ENCODE assay signal across 1 cellular context in genomic region chr2:108719149-108720044, GRCh38.
TF ChIP-seq lines count a peak whose summit lies in the region.

TSS of gene RANBP2 (plus strand) at chr2:108719482. CDS start at chr2:108719607, 125 bp downstream.

TF ChIP-seq in HepG2, 621 proteins besides CTCF, POLR2A, EP300 and RAD21 (continued from another document and continues in another):
- TF ChIP-seq ZFY (CRISPR knock-in tag; IDR thresholded peaks at IDR 0.05): peak; percentile 98
- peak; percentile 95 for TF ChIP-seq ETV6 (CRISPR knock-in tag; conservative IDR thresholded peaks at IDR 0.05)
- peak; percentile 95 for TF ChIP-seq ZNF276 (CRISPR knock-in tag; IDR thresholded peaks at IDR 0.05; ENCODE audit: low read depth)
- peak; percentile 70 for TF ChIP-seq ZSCAN20 (CRISPR knock-in tag; IDR thresholded peaks at IDR 0.05; ENCODE audit: borderline replicate concordance)
- TF ChIP-seq ZNF556 (CRISPR knock-in tag; IDR thresholded peaks at IDR 0.05; ENCODE audit: borderline replicate concordance): peak; percentile 98
- TF ChIP-seq ZNF329 (CRISPR knock-in tag; IDR thresholded peaks at IDR 0.05; ENCODE audit: low read depth): no peak
- peak; percentile 88 for TF ChIP-seq ZNF263 (CRISPR knock-in tag; IDR thresholded peaks at IDR 0.05)
- peak; percentile 98 for TF ChIP-seq IRF2 (CRISPR knock-in tag; IDR thresholded peaks at IDR 0.05)
- peak; percentile 87; the same call in 1 of the 2 replicates for TF ChIP-seq ZNF530 (CRISPR knock-in tag; IDR thresholded peaks at IDR 0.05; ENCODE audit: low read depth)
- peak; percentile 78 for TF ChIP-seq HCFC1 (IDR thresholded peaks at IDR 0.05; ENCODE audit: low read depth, low read length)
- TF ChIP-seq HMG20A (CRISPR knock-in tag; IDR thresholded peaks at IDR 0.05; ENCODE audit: borderline replicate concordance): peak; percentile 53; the same call in 1 of the 2 replicates
- peak; percentile 96 for TF ChIP-seq THAP11 (CRISPR knock-in tag; IDR thresholded peaks at IDR 0.05)
- TF ChIP-seq NR2F2 (IDR thresholded peaks at IDR 0.05; ENCODE audit: borderline replicate concordance, low read depth): no peak; the same call in 1 of the 2 replicates
- peak; percentile 100 for TF ChIP-seq KMT2A (CRISPR knock-in tag; IDR thresholded peaks at IDR 0.05)
- TF ChIP-seq SMAD1 (CRISPR knock-in tag; IDR thresholded peaks at IDR 0.05; ENCODE audit: borderline replicate concordance, low read depth): peak; percentile 97
- TF ChIP-seq ARHGAP35 (CRISPR knock-in tag; IDR thresholded peaks at IDR 0.05; ENCODE audit: borderline replicate concordance): peak; percentile 95
- TF ChIP-seq TGIF2 (CRISPR knock-in tag; IDR thresholded peaks at IDR 0.05): peak; percentile 83
- peak; percentile 91; the same call in 1 of the 2 replicates for TF ChIP-seq ZNF891 (CRISPR knock-in tag; IDR thresholded peaks at IDR 0.05)
- peak; percentile 39; the same call in 1 of the 2 replicates for TF ChIP-seq ZNF24 (IDR thresholded peaks at IDR 0.05)
- no peak for TF ChIP-seq PHB2 (IDR thresholded peaks at IDR 0.05; ENCODE audit: partially characterized antibody)
- TF ChIP-seq MBNL3 (CRISPR knock-in tag; conservative IDR thresholded peaks at IDR 0.05): no peak
- no peak for TF ChIP-seq HNRNPH1 (optimal IDR thresholded peaks at IDR 0.05; ENCODE audit: low read depth, low read length)
- TF ChIP-seq IKZF4 (CRISPR knock-in tag; IDR thresholded peaks at IDR 0.05; ENCODE audit: borderline replicate concordance, low read depth, not compliant biosample characterization): peak; percentile 96
- TF ChIP-seq HES4 (CRISPR knock-in tag; IDR thresholded peaks at IDR 0.05; ENCODE audit: borderline replicate concordance): peak; percentile 98
- TF ChIP-seq TAF1 (CRISPR knock-in tag; IDR thresholded peaks at IDR 0.05): peak; percentile 98
- peak; percentile 99 for TF ChIP-seq FOXC1 (CRISPR knock-in tag; IDR thresholded peaks at IDR 0.05; ENCODE audit: borderline replicate concordance)
- peak; percentile 98 for TF ChIP-seq ZFX (CRISPR knock-in tag; IDR thresholded peaks at IDR 0.05; ENCODE audit: low read depth)
- peak; percentile 72; the same call in 1 of the 2 replicates for TF ChIP-seq ETV5 (CRISPR knock-in tag; IDR thresholded peaks at IDR 0.05; ENCODE audit: borderline replicate concordance)
- TF ChIP-seq JUN (CRISPR knock-in tag; IDR thresholded peaks at IDR 0.05): no peak; the same call in 1 of the 2 replicates
- peak; percentile 99 for TF ChIP-seq MIER3 (CRISPR knock-in tag; IDR thresholded peaks at IDR 0.05; ENCODE audit: borderline replicate concordance)
- TF ChIP-seq RNF219 (CRISPR knock-in tag; IDR thresholded peaks at IDR 0.05): peak; percentile 84; the same call in 1 of the 2 replicates
- TF ChIP-seq CBX1 (IDR thresholded peaks at IDR 0.05; ENCODE audit: low read depth): peak; percentile 85
- TF ChIP-seq SATB2 (CRISPR knock-in tag; IDR thresholded peaks at IDR 0.05): peak; percentile 94; the same call in 1 of the 2 replicates
- TF ChIP-seq ZNF510 (CRISPR knock-in tag; IDR thresholded peaks at IDR 0.05; ENCODE audit: low read depth): peak; percentile 73; the same call in 1 of the 2 replicates
- peak; percentile 65; the same call in 1 of the 2 replicates for TF ChIP-seq SOX13 (IDR thresholded peaks at IDR 0.05)
- peak in 1 of 2 experiments; percentile 76; a peak in 2 of 4 replicates for TF ChIP-seq SOX13 (CRISPR knock-in tag; conservative IDR thresholded peaks at IDR 0.05 in 1 of 2, IDR thresholded peaks at IDR 0.05 in 1 of 2)
- TF ChIP-seq PRPF4 (IDR thresholded peaks at IDR 0.05; ENCODE audit: low read depth, low read length, poor library complexity, severe bottlenecking): no peak
- TF ChIP-seq SAFB2 (CRISPR knock-in tag; IDR thresholded peaks at IDR 0.05; ENCODE audit: borderline replicate concordance, low read depth): peak; percentile 98
- no peak for TF ChIP-seq ZNF282 (IDR thresholded peaks at IDR 0.05; ENCODE audit: partially characterized antibody)
- TF ChIP-seq CEBPG (CRISPR knock-in tag; IDR thresholded peaks at IDR 0.05): peak; percentile 56
- peak; percentile 86 for TF ChIP-seq NRL (CRISPR knock-in tag; IDR thresholded peaks at IDR 0.05; ENCODE audit: borderline replicate concordance)
- peak; percentile 100 for TF ChIP-seq PHF20 (CRISPR knock-in tag; IDR thresholded peaks at IDR 0.05)
- TF ChIP-seq ZNF558 (CRISPR knock-in tag; IDR thresholded peaks at IDR 0.05; ENCODE audit: borderline replicate concordance): peak; percentile 97
- TF ChIP-seq ZFP1 (CRISPR knock-in tag; IDR thresholded peaks at IDR 0.05): peak; percentile 93
- TF ChIP-seq KAT8 (CRISPR knock-in tag; IDR thresholded peaks at IDR 0.05): peak; percentile 100
- TF ChIP-seq, protein P1, sequence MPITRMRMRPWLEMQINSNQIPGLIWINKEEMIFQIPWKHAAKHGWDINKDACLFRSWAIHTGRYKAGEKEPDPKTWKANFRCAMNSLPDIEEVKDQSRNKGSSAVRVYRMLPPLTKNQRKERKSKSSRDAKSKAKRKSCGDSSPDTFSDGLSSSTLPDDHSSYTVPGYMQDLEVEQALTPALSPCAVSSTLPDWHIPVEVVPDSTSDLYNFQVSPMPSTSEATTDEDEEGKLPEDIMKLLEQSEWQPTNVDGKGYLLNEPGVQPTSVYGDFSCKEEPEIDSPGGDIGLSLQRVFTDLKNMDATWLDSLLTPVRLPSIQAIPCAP (CRISPR knock-in tag; IDR thresholded peaks at IDR 0.05; ENCODE audit: low read depth): 0 out of 2 replicates have a peak, but pooled peaks have one; percentile 85
- peak; percentile 97 for TF ChIP-seq ZSCAN9 (CRISPR knock-in tag; IDR thresholded peaks at IDR 0.05; ENCODE audit: borderline replicate concordance)
- peak; percentile 92 for TF ChIP-seq SIX1 (CRISPR knock-in tag; IDR thresholded peaks at IDR 0.05; ENCODE audit: borderline replicate concordance)
- TF ChIP-seq JUND (CRISPR knock-in tag; IDR thresholded peaks at IDR 0.05): peak; percentile 79; the same call in 1 of the 2 replicates
- no peak; the same call in 1 of the 2 replicates for TF ChIP-seq ZBTB37 (CRISPR knock-in tag; IDR thresholded peaks at IDR 0.05)
- TF ChIP-seq ZFP36L2 (CRISPR knock-in tag; IDR thresholded peaks at IDR 0.05): no peak; the same call in none of the 2 replicates
- TF ChIP-seq, protein P2, sequence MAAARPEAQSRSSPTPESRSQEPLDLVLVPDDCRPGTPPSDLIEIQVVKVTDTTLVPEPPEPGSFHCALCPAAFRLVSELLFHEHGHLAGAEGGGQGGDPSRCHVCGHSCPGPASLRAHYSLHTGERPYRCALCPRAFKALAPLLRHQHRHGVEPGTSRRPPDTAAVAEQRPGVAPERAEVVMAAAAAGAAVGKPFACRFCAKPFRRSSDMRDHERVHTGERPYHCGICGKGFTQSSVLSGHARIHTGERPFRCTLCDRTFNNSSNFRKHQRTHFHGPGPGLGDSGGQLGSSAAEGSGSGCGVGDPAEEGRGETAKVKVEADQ (CRISPR knock-in tag; IDR thresholded peaks at IDR 0.05; ENCODE audit: borderline replicate concordance): peak; percentile 95
- TF ChIP-seq KAT2B (IDR thresholded peaks at IDR 0.05; ENCODE audit: borderline replicate concordance, low read depth, low read length): no peak
- TF ChIP-seq ELF1 (CRISPR knock-in tag; IDR thresholded peaks at IDR 0.05): peak; percentile 86
- TF ChIP-seq RAD51 (IDR thresholded peaks at IDR 0.05; ENCODE audit: borderline replicate concordance): no peak
- TF ChIP-seq ZNF205 (CRISPR knock-in tag; IDR thresholded peaks at IDR 0.05): peak; percentile 82; the same call in 1 of the 2 replicates
- TF ChIP-seq MXD4 (CRISPR knock-in tag; IDR thresholded peaks at IDR 0.05): peak; percentile 97
- TF ChIP-seq POLR2G (IDR thresholded peaks at IDR 0.05; ENCODE audit: low read depth, low read length): peak; percentile 98
- TF ChIP-seq ZMYM3 (CRISPR knock-in tag; IDR thresholded peaks at IDR 0.05): peak; percentile 84; the same call in 1 of the 2 replicates
- TF ChIP-seq SALL2 (CRISPR knock-in tag; IDR thresholded peaks at IDR 0.05): peak; percentile 99
- TF ChIP-seq TBL1XR1 (IDR thresholded peaks at IDR 0.05; ENCODE audit: borderline replicate concordance, low read length, partially characterized antibody): peak; percentile 36
- TF ChIP-seq ZNF770 (CRISPR knock-in tag; IDR thresholded peaks at IDR 0.05): peak; percentile 80; the same call in 1 of the 2 replicates
- peak; percentile 61; the same call in 1 of the 2 replicates for TF ChIP-seq GATA4 (IDR thresholded peaks at IDR 0.05; ENCODE audit: borderline replicate concordance, low read depth)
- TF ChIP-seq IKZF1 (IDR thresholded peaks at IDR 0.05): no peak
- peak; percentile 98 for TF ChIP-seq TMF1 (CRISPR knock-in tag; IDR thresholded peaks at IDR 0.05; ENCODE audit: low read depth)
- peak; percentile 44; the same call in 1 of the 2 replicates for TF ChIP-seq ZNF644 (CRISPR knock-in tag; IDR thresholded peaks at IDR 0.05; ENCODE audit: low read depth)
- TF ChIP-seq, protein P3, sequence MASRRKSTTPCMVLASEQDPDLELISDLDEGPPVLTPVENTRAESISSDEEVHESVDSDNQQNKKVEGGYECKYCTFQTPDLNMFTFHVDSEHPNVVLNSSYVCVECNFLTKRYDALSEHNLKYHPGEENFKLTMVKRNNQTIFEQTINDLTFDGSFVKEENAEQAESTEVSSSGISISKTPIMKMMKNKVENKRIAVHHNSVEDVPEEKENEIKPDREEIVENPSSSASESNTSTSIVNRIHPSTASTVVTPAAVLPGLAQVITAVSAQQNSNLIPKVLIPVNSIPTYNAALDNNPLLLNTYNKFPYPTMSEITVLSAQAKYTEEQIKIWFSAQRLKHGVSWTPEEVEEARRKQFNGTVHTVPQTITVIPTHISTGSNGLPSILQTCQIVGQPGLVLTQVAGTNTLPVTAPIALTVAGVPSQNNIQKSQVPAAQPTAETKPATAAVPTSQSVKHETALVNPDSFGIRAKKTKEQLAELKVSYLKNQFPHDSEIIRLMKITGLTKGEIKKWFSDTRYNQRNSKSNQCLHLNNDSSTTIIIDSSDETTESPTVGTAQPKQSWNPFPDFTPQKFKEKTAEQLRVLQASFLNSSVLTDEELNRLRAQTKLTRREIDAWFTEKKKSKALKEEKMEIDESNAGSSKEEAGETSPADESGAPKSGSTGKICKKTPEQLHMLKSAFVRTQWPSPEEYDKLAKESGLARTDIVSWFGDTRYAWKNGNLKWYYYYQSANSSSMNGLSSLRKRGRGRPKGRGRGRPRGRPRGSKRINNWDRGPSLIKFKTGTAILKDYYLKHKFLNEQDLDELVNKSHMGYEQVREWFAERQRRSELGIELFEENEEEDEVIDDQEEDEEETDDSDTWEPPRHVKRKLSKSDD (CRISPR knock-in tag; IDR thresholded peaks at IDR 0.05; ENCODE audit: low read depth): peak; percentile 100
- TF ChIP-seq ZNF382 (CRISPR knock-in tag; IDR thresholded peaks at IDR 0.05; ENCODE audit: borderline replicate concordance): no peak
